ENCODE assay signal across 20 cellular contexts in the genomic region with DNA sequence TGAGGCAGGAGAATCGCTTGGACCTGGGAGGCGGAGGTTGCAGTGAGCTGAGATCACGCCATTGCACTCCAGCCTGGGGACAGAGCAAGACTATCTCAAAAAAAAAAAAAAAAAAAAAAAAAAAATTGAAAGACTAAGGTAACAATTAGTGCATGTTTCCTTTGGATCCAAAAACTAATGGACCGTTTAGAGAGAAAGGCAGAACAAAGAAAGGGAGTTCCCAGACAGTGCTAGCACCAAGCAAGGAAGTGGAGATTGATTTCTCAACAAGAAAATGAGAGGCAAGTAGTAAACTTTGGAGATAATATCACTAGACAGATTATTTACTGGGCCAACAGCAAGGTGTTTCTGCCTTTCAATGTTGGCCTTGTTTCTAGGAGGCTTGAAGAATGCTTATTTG.
"Had no signal": no experiment of that assay in that cellular context is flagged by ENCODE, and none has a peak within 500 bp of the region (broad histone marks: within the 10 kb centered on the region; RNA-seq: fewer than 3 reads in every experiment).

No MANE protein-coding gene starts in this region.

- H3K4me1 ChIP-seq: left lung, lower lobe of right lung, right lobe of liver, transverse colon had no signal

- H3K36me3 Mint-ChIP-seq: natural killer cell had no signal

- H3K9me3 Mint-ChIP-seq: dendritic cell treated with granulocyte-macrophage colony-stimulating factor and Interleukin-4, amounts not matched to agents 40 ng/mL and 50 ng/mL, for 4 days; effector memory CD8-positive, alpha-beta T cell; immature natural killer cell; memory B cell; mesothelial cell of epicardium; natural killer cell; neural crest cell; stimulated activated naive B cell treated with anti-CD40 and anti-IgM and Interleukin-4, amounts not matched to agents 10 μg/mL and 1 μg/mL and 100 μg/mL, for 72 hours; stimulated activated naive CD8-positive, alpha-beta T cell treated with anti-CD3 and anti-CD28 coated beads, Interleukin-15, amount 100 ng/mL, for 72 hours had no signal

- H3K27ac Mint-ChIP-seq: effector memory CD8-positive, alpha-beta T cell; memory B cell; natural killer cell; stimulated activated naive B cell treated with anti-CD40 and anti-IgM and Interleukin-4, amounts not matched to agents 10 μg/mL and 1 μg/mL and 100 μg/mL, for 72 hours; stimulated activated naive CD8-positive, alpha-beta T cell treated with anti-CD3 and anti-CD28 coated beads, Interleukin-15, amount 100 ng/mL, for 72 hours had no signal

- H3K27me3 Mint-ChIP-seq: dendritic cell treated with granulocyte-macrophage colony-stimulating factor and Interleukin-4, amounts not matched to agents 40 ng/mL and 50 ng/mL, for 4 days; effector memory CD8-positive, alpha-beta T cell; memory B cell; stimulated activated naive B cell treated with anti-CD40 and anti-IgM and Interleukin-4, amounts not matched to agents 10 μg/mL and 1 μg/mL and 100 μg/mL, for 72 hours; stimulated activated naive CD8-positive, alpha-beta T cell treated with anti-CD3 and anti-CD28 coated beads, Interleukin-15, amount 100 ng/mL, for 72 hours had no signal

- ATAC-seq: effector memory CD8-positive, alpha-beta T cell; left lung; lower lobe of right lung; natural killer cell; right lobe of liver; stimulated activated naive B cell treated with anti-CD40 and anti-IgM and Interleukin-4, amounts not matched to agents 10 μg/mL and 1 μg/mL and 100 μg/mL, for 72 hours; stimulated activated naive CD8-positive, alpha-beta T cell treated with anti-CD3 and anti-CD28 coated beads, Interleukin-15, amount 100 ng/mL, for 72 hours had no signal

- H3K4me1 Mint-ChIP-seq: memory B cell, neural crest cell had no signal

- H3K4me3 ChIP-seq: esophagus muscularis mucosa, left lung, lower lobe of right lung, right lobe of liver, testis, transverse colon had no signal

- H3K9me3 ChIP-seq: esophagus muscularis mucosa, left lung, lower lobe of right lung, right lobe of liver, testis, transverse colon had no signal

- DNase-seq: effector memory CD8-positive, alpha-beta T cell; immature natural killer cell; left lung; lower lobe of right lung; natural killer cell; right lobe of liver; stimulated activated CD4-positive, alpha-beta T cell treated with anti-CD3 and anti-CD28 coated beads, Interleukin-2, amount 100 ng/mL, for 24 hours; stimulated activated CD4-positive, alpha-beta T cell treated with anti-CD3 and anti-CD28 coated beads, Interleukin-4, amount 100 ng/mL, for 4 hours; stimulated activated naive B cell treated with anti-CD40 and anti-IgM and Interleukin-4, amounts not matched to agents 10 μg/mL and 1 μg/mL and 100 μg/mL, for 72 hours; stimulated activated naive CD8-positive, alpha-beta T cell treated with anti-CD3 and anti-CD28 coated beads, Interleukin-15, amount 100 ng/mL, for 72 hours; testis; transverse colon had no signal

- H3K27ac ChIP-seq: epithelial cell of prostate, left lung, lower lobe of right lung, right lobe of liver, testis, transverse colon had no signal

- H3K4me3 Mint-ChIP-seq: dendritic cell treated with granulocyte-macrophage colony-stimulating factor and Interleukin-4, amounts not matched to agents 40 ng/mL and 50 ng/mL, for 4 days; effector memory CD8-positive, alpha-beta T cell; immature natural killer cell; memory B cell; mesothelial cell of epicardium; natural killer cell; neural crest cell; stimulated activated naive B cell treated with anti-CD40 and anti-IgM and Interleukin-4, amounts not matched to agents 10 μg/mL and 1 μg/mL and 100 μg/mL, for 72 hours; stimulated activated naive CD8-positive, alpha-beta T cell treated with anti-CD3 and anti-CD28 coated beads, Interleukin-15, amount 100 ng/mL, for 72 hours had no signal

- H3K27me3 ChIP-seq: esophagus muscularis mucosa, left lung, right lobe of liver, testis, transverse colon had no signal

- FAIRE-seq: colon, keratinocyte had no signal
